Comparison of ENCODE assay signal across 15 cellular contexts in the genomic region with DNA sequence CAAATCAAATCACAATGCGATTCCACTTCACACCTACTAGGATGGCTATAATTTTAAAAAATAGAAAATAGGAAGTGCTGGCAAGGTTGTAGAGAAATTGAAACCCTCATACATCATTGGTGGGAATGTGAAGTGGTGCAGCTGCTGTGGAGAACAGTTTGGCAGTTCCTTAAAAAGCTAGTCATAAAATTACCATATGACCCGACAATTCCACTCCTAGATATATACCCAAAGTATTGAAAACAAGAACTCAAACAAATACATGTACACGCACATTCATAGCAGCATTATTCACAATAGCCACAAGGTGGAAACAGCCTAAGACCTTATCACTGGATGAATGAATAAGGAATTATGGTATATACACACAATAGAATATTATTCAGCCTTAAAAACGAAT. TPM values are rescaled to one million over a fixed set of nuclear protein-coding genes. Genes with fewer than 3 reads are reported as not detected.
DNase-seq lines count a peak whose midpoint lies in the region; ATAC-seq and TF ChIP-seq lines count a peak whose summit lies in the region.
"Had no signal": no experiment of that assay in that cellular context is flagged by ENCODE, and none has a peak within 500 bp of the region (broad histone marks: within the 10 kb centered on the region; RNA-seq: fewer than 3 reads in every experiment).

No MANE protein-coding gene starts in this region.

- H3K36me3 ChIP-seq in A673 (ENCODE audit: insufficient read depth, low read length, poor library complexity, severe bottlenecking): peaks cover 17% of the 10 kb centered on the region
- peaks cover 4% of the 10 kb centered on the region for H3K36me3 ChIP-seq in endodermal cell (ENCODE audit: control insufficient read depth, insufficient read depth, low read length)

- WGBS in endodermal cell (ENCODE audit: insufficient coverage in 1 of 2, insufficient read length in 1 of 2), 2 experiments: 89% methylated on average over 1 to 3 of the region's 4 CpGs

- no peak overlapping the region for H3K9ac ChIP-seq in endodermal cell (ENCODE audit: extremely low read depth, low read length, poor library complexity, severe bottlenecking)

- H3K27ac Mint-ChIP-seq in endodermal cell: no peak overlapping the region

- H3K9me3 ChIP-seq in A673 (ENCODE audit: low read depth, low read length, poor library complexity, severe bottlenecking): no peaks in the 10 kb centered on the region
- no peaks in the 10 kb centered on the region for H3K9me3 ChIP-seq in endodermal cell (ENCODE audit: control insufficient read depth, low read length)
- H3K9me3 ChIP-seq: esophagus muscularis mucosa, SJCRH30, testis had no signal

- CTCF ChIA-PET in A673 (lab: Charles Lee): no interaction called here

- H3K4me1 ChIP-seq in A673 (ENCODE audit: insufficient read depth, low read length, poor library complexity, severe bottlenecking) (peaks cover 13% of the 10 kb centered on the region), endodermal cell (ENCODE audit: control insufficient read depth, insufficient read depth, low read length) (no peaks in the 10 kb centered on the region)
- H3K4me1 ChIP-seq: SJCRH30 had no signal

- H3K36me3 Mint-ChIP-seq in endodermal cell (ENCODE audit: low read depth): peaks cover 2% of the 10 kb centered on the region

- intact Hi-C loops in A673 (cut with micrococcal nuclease; ENCODE audit: unreplicated experiment): loop anchor here (2.0 kb wide), 1 partner anchor 321 kb away; no protein-coding TSS in a partner anchor

- H3K27me3 Mint-ChIP-seq in endodermal cell (ENCODE audit: insufficient read depth): no peaks in the 10 kb centered on the region

- no peak for ATAC-seq in HG03095 (IDR thresholded peaks at IDR 0.05; ENCODE audit: unreplicated experiment)

- no peaks in the 10 kb centered on the region for H3K4me1 Mint-ChIP-seq in endodermal cell

- peak; percentile 52 for DNase-seq in A673 (ENCODE audit: low spot score)
- no peak for DNase-seq in GM12864 (ENCODE audit: low read depth)
- DNase-seq in NOMO-1 treated with dmso at 0.1 percent for 144 hours (lab: John Stamatoyannopoulos, UW; ENCODE audit: unreplicated experiment): peak; percentile 29
- DNase-seq in endodermal cell: no peak
- DNase-seq in stimulated activated CD4-positive, alpha-beta T cell treated with anti-CD3 and anti-CD28 coated beads, Interleukin-4, amount 100 ng/mL, for 24 hours: no peak
- no peak for DNase-seq in NCI-H2029 treated with DMSO at 0.1 percent for 48 hours (lab: John Stamatoyannopoulos, UW)
- no peak for DNase-seq in GM19240 (ENCODE audit: insufficient read length, low spot score)
- DNase-seq: activated CD4-positive, alpha-beta T cell treated with anti-CD3 and anti-CD28 coated beads, Interleukin-2, amount 50 U/mL, for 48 hours; NCI-H2081; SJCRH30; stimulated activated CD4-positive, alpha-beta T cell treated with anti-CD3 and anti-CD28 coated beads, Interleukin-4, amount 100 ng/mL, for 4 hours; testis had no signal

- TF ChIP-seq CTCF in A673 (conservative IDR thresholded peaks at IDR 0.05; ENCODE audit: low read depth, low read length) (peak; percentile 38), GM12864 (IDR thresholded peaks at IDR 0.05; ENCODE audit: low read depth, low read length, missing control alignments) (peak; percentile 20), endodermal cell (conservative IDR thresholded peaks at IDR 0.05) (peak; percentile 29)

- no peak overlapping the region for H3K4me3 Mint-ChIP-seq in endodermal cell

- BruUV-seq in A673 (replicated peaks; lab: Mats Ljungman, UMichigan): no TSS peak

- H3K4me3 ChIP-seq in A673 (ENCODE audit: low read depth, low read length, poor library complexity, severe bottlenecking) (no peak overlapping the region), GM12864 (ENCODE audit: low read depth, low read length) (no peak overlapping the region), endodermal cell (ENCODE audit: low read length) (no peak overlapping the region)
- H3K4me3 ChIP-seq: esophagus muscularis mucosa, SJCRH30, testis had no signal

- H3K27me3 ChIP-seq in A673 (replicated peaks; ENCODE audit: insufficient read depth, low read depth, low read length, poor library complexity) (no peaks in the 10 kb centered on the region), endodermal cell (ENCODE audit: control insufficient read depth, insufficient read depth, low read length, poor library complexity, severe bottlenecking) (no peaks in the 10 kb centered on the region)
- H3K27me3 ChIP-seq: esophagus muscularis mucosa, SJCRH30, testis had no signal

- no peaks in the 10 kb centered on the region for H3K9me3 Mint-ChIP-seq in endodermal cell

- no peak overlapping the region for H3K27ac ChIP-seq in A673 (ENCODE audit: low read depth, low read length, poor library complexity, severe bottlenecking)
- no peak overlapping the region for H3K27ac ChIP-seq in endodermal cell (ENCODE audit: low read depth, low read length)
- H3K27ac ChIP-seq: esophagus muscularis mucosa, SJCRH30, testis had no signal

- POLR2A ChIA-PET in A673 (lab: Charles Lee; ENCODE audit: low non-redundant PET): no interaction called here

RNA-seq across cellular contexts. Expression of gene HMGB1, which starts 12.0 kb away (rescaled TPM):
- 1,533 and 1,602 TPM in 2 replicates for total RNA-seq in A673 (2021)
- total RNA-seq in endodermal cell: 100 to 1,000 TPM; 545 to 557 TPM
- 908 TPM for polyA plus RNA-seq in endodermal cell (2013, experiment 1 of 2)
- 923 TPM for polyA plus RNA-seq in endodermal cell (2013, experiment 2 of 2)

RNA-seq across cellular contexts. Expression of gene UBE2L5, which starts 31.4 kb away (rescaled TPM):
- 0.21 TPM in 1 of 2 replicates, not detected in the other for total RNA-seq in A673 (2021)
- total RNA-seq in endodermal cell: not detected
- not detected for polyA plus RNA-seq in endodermal cell (2013, experiment 1 of 2)
- polyA plus RNA-seq in endodermal cell (2013, experiment 2 of 2): not detected
- total RNA-seq: H1, SJCRH30 had no signal
- polyA plus RNA-seq: H1 had no signal

Comparison
In these comparisons a context has a peak if more than half of its experiments do, and no peak if none do; other contexts are left out.
1. DNase-seq: peak in A673 (single experiment) and NOMO-1 treated with dmso at 0.1 percent for 144 hours (single experiment); none in GM12864 (single experiment), endodermal cell (single experiment), stimulated activated CD4-positive, alpha-beta T cell treated with anti-CD3 and anti-CD28 coated beads, Interleukin-4, amount 100 ng/mL, for 24 hours (single experiment), NCI-H2029 treated with DMSO at 0.1 percent for 48 hours (single experiment) and GM19240 (single experiment).
2. Peak in every context shown above with its lines, with median percentiles within 50 percentile points of each other: CTCF ChIP-seq.